Comparison of ENCODE assay signal across 23 cellular contexts in the genomic region with DNA sequence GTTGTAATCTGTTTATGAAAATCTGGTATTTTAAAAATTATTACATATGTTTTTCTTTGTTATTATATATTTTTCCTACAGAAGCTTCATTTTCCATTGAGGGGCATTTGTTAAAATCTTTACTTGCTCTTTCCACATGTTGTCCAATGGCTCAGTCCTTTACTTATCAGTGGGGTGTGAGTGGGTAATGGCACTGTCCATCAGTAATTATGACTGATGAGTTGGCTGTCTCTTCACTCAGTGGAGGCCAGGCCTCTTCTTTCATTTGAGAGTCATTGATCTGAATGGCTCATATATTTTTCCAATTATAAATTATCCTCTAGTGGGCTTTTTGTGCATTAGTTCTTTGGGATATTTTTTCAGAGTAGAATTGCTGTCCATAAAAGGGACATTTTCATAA. TPM values are rescaled to one million over a fixed set of nuclear protein-coding genes. Genes with fewer than 3 reads are reported as not detected.
A peak's percentile ranks its signal among the peaks of the same experiment; 100 is the strongest.
DNase-seq lines count a peak whose midpoint lies in the region; ATAC-seq, FAIRE-seq and TF ChIP-seq lines count a peak whose summit lies in the region.
"Had no signal": no experiment of that assay in that cellular context is flagged by ENCODE, and none has a peak within 500 bp of the region (broad histone marks: within the 10 kb centered on the region; RNA-seq: fewer than 3 reads in every experiment).

No MANE protein-coding gene starts in this region.

- H3K4me3 ChIP-seq in K562 (no peak overlapping the region), neural cell (ENCODE audit: low read length) (no peak overlapping the region)
- H3K4me3 ChIP-seq: A549; BLaER1 treated with 17β-estradiol and CSF1 and Interleukin-3, amounts not matched to agents 10 nM and 100 nM; GM12878 had no signal

- H4K20me1 ChIP-seq in K562 (replicated peaks; ENCODE audit: control insufficient read depth, insufficient read depth, low read length) (no peaks in the 10 kb centered on the region), neural cell (ENCODE audit: insufficient read depth) (no peaks in the 10 kb centered on the region)

- TF ChIP-seq RAD21 in K562 (CRISPR knock-in tag; conservative IDR thresholded peaks at IDR 0.05 in 1 of 2, IDR thresholded peaks at IDR 0.05 in 1 of 2) (no peak), neural cell (conservative IDR thresholded peaks at IDR 0.05) (no peak)

- CTCF ChIA-PET in K562 (lab: Yijun Ruan, JAX; ENCODE audit: low intra/inter-chr PET ratio), result no interaction called here

- H3K4me1 Mint-ChIP-seq in stimulated activated naive CD8-positive, alpha-beta T cell treated with anti-CD3 and anti-CD28 coated beads, Interleukin-15, Interleukin-2, amounts not matched to agents 100 ng/mL and 50 ng/mL, for 24 hours (ENCODE audit: low read depth), result peaks cover 24% of the 10 kb centered on the region
- peaks cover 36% of the 10 kb centered on the region for H3K4me1 Mint-ChIP-seq in stimulated activated naive CD8-positive, alpha-beta T cell treated with anti-CD3 and anti-CD28 coated beads, Interleukin-15, amount 100 ng/mL, for 72 hours
- peaks cover 39% of the 10 kb centered on the region for H3K4me1 Mint-ChIP-seq in glutamatergic neuron (ENCODE audit: low read depth, unreplicated experiment)

- no peak overlapping the region for H2AFZ ChIP-seq in K562 (ENCODE audit: low read depth, low read length)
- H2AFZ ChIP-seq in neural cell (ENCODE audit: low read depth, low read length), result no peak overlapping the region

- intact Hi-C loops in K562 (cut with micrococcal nuclease), result no loop called here

- H3K9me3 ChIP-seq in K562 (replicated peaks; ENCODE audit: control insufficient read depth, insufficient read depth, low read depth, low read length) (no peaks in the 10 kb centered on the region), neural cell (ENCODE audit: low read length) (no peaks in the 10 kb centered on the region)
- H3K9me3 ChIP-seq: A549; BLaER1 treated with 17β-estradiol and CSF1 and Interleukin-3, amounts not matched to agents 10 nM and 100 nM; Caco-2 had no signal

- no peak overlapping the region for H3K4me3 Mint-ChIP-seq in stimulated activated naive CD8-positive, alpha-beta T cell treated with anti-CD3 and anti-CD28 coated beads, Interleukin-15, Interleukin-2, amounts not matched to agents 100 ng/mL and 50 ng/mL, for 24 hours
- no peak overlapping the region for H3K4me3 Mint-ChIP-seq in stimulated activated naive CD8-positive, alpha-beta T cell treated with anti-CD3 and anti-CD28 coated beads, Interleukin-15, amount 100 ng/mL, for 72 hours
- H3K4me3 Mint-ChIP-seq in glutamatergic neuron (ENCODE audit: unreplicated experiment), result no peak overlapping the region
- H3K4me3 Mint-ChIP-seq: B cell; CD4-positive, alpha-beta T cell; CD8-positive, alpha-beta T cell had no signal

- H3K9me3 Mint-ChIP-seq in stimulated activated naive CD8-positive, alpha-beta T cell treated with anti-CD3 and anti-CD28 coated beads, Interleukin-15, Interleukin-2, amounts not matched to agents 100 ng/mL and 50 ng/mL, for 24 hours, result no peaks in the 10 kb centered on the region
- H3K9me3 Mint-ChIP-seq in stimulated activated naive CD8-positive, alpha-beta T cell treated with anti-CD3 and anti-CD28 coated beads, Interleukin-15, amount 100 ng/mL, for 72 hours, result no peaks in the 10 kb centered on the region
- H3K9me3 Mint-ChIP-seq in glutamatergic neuron (ENCODE audit: unreplicated experiment), result no peaks in the 10 kb centered on the region
- H3K9me3 Mint-ChIP-seq: CD4-positive, alpha-beta T cell; CD8-positive, alpha-beta T cell had no signal

- H3F3A ChIP-seq in neural cell (ENCODE audit: insufficient read depth, low read length, poor library complexity, severe bottlenecking), result peaks cover 3% of the 10 kb centered on the region

- H3K27me3 Mint-ChIP-seq in stimulated activated naive CD8-positive, alpha-beta T cell treated with anti-CD3 and anti-CD28 coated beads, Interleukin-15, Interleukin-2, amounts not matched to agents 100 ng/mL and 50 ng/mL, for 24 hours, result no peaks in the 10 kb centered on the region
- no peaks in the 10 kb centered on the region for H3K27me3 Mint-ChIP-seq in stimulated activated naive CD8-positive, alpha-beta T cell treated with anti-CD3 and anti-CD28 coated beads, Interleukin-15, amount 100 ng/mL, for 72 hours
- peaks cover 2% of the 10 kb centered on the region for H3K27me3 Mint-ChIP-seq in glutamatergic neuron (ENCODE audit: unreplicated experiment)
- H3K27me3 Mint-ChIP-seq: B cell; CD4-positive, alpha-beta T cell had no signal

- POLR2A ChIA-PET in K562 (lab: Yijun Ruan, JAX), result interaction anchor here (2.5 kb wide), 1 partner anchor 9 kb away, joined by 6 read pairs; no protein-coding TSS in a partner anchor

- H3K9me1 ChIP-seq in K562 (ENCODE audit: control insufficient read depth, insufficient read depth, low read length), result no peaks in the 10 kb centered on the region

- TF ChIP-seq EP300 in K562 (IDR thresholded peaks at IDR 0.05; ENCODE audit: low read length), result no peak
- no peak for TF ChIP-seq EP300 in neural cell (conservative IDR thresholded peaks at IDR 0.05; ENCODE audit: poor library complexity, severe bottlenecking)

- BruUV-seq in K562 (replicated peaks; lab: Mats Ljungman, UMichigan), result no TSS peak

- TF ChIP-seq CTCF in K562 (IDR thresholded peaks at IDR 0.05 in 2 of 3, conservative IDR thresholded peaks at IDR 0.05 in 1 of 3; ENCODE audit: insufficient read depth in 2 of 3, low read depth in 1 of 3, low read length in 3 of 3) (no peak), neural cell (IDR thresholded peaks at IDR 0.05; ENCODE audit: poor library complexity, severe bottlenecking) (no peak), glutamatergic neuron (IDR thresholded peaks at IDR 0.05; ENCODE audit: partially characterized antibody, unreplicated experiment) (no peak)

- H3K36me3 ChIP-seq in K562 (ENCODE audit: control insufficient read depth, insufficient read depth, low read length) (0 out of 3 replicates have a peak, but pooled peaks cover 4% of the 10 kb centered on the region), neural cell (ENCODE audit: insufficient read depth, low read length) (peaks cover 4% of the 10 kb centered on the region)

- DNase-seq in stimulated activated naive CD8-positive, alpha-beta T cell treated with anti-CD3 and anti-CD28 coated beads, Interleukin-15, amount 100 ng/mL, for 72 hours, result no peak
- DNase-seq in K562 (ENCODE audit: extremely low read depth in 1 of 4, low spot score in 3 of 4), result no peak
- no peak for DNase-seq in glutamatergic neuron
- DNase-seq: AML-193; Calu3; CD4-positive, alpha-beta T cell; CD8-positive, alpha-beta T cell; DND-41; EL; GDM1 had no signal

- H3K27ac ChIP-seq in K562 (ENCODE audit: extremely low read depth, low read depth, low read length) (no peak overlapping the region), neural cell (ENCODE audit: low read length) (peak overlapping the region; percentile 90)
- H3K27ac ChIP-seq: 22Rv1; A549; BLaER1 treated with 17β-estradiol and CSF1 and Interleukin-3, amounts not matched to agents 10 nM and 100 nM; C4-2B had no signal

- H3K9ac ChIP-seq in K562 (ENCODE audit: insufficient read depth in 1 of 2, low read depth in 2 of 2, low read length in 2 of 2) (no peak overlapping the region), neural cell (ENCODE audit: low read length) (no peak overlapping the region)
- H3K9ac ChIP-seq: BLaER1 treated with 17β-estradiol and CSF1 and Interleukin-3, amounts not matched to agents 10 nM and 100 nM had no signal

- H3K4me2 ChIP-seq in K562 (ENCODE audit: insufficient read depth, low read length), result no peak overlapping the region
- no peak overlapping the region for H3K4me2 ChIP-seq in neural cell (ENCODE audit: low read length)
- H3K4me2 ChIP-seq: A549 had no signal

- TF ChIP-seq POLR2A in K562 (conservative IDR thresholded peaks at IDR 0.05), result no peak

- H3K27me3 ChIP-seq in K562 (ENCODE audit: control insufficient read depth in 2 of 2, insufficient read depth in 2 of 2, low read length in 2 of 2) (no peaks in the 10 kb centered on the region), neural cell (ENCODE audit: insufficient read depth, low read depth, low read length) (no peaks in the 10 kb centered on the region)
- H3K27me3 ChIP-seq: BLaER1 treated with 17β-estradiol and CSF1 and Interleukin-3, amounts not matched to agents 10 nM and 100 nM had no signal

- H3K79me2 ChIP-seq in K562 (ENCODE audit: control insufficient read depth, insufficient read depth, low read length) (peaks cover 42% of the 10 kb centered on the region), neural cell (replicated peaks; ENCODE audit: insufficient read depth, low read length) (no peaks in the 10 kb centered on the region)

- no peak for FAIRE-seq in K562 (lab: Jason Lieb, UNC)
- FAIRE-seq: A549, D721Med, GM12878, GM18507 had no signal

- no peaks in the 10 kb centered on the region for H3K36me3 Mint-ChIP-seq in stimulated activated naive CD8-positive, alpha-beta T cell treated with anti-CD3 and anti-CD28 coated beads, Interleukin-15, Interleukin-2, amounts not matched to agents 100 ng/mL and 50 ng/mL, for 24 hours (ENCODE audit: low read depth)
- H3K36me3 Mint-ChIP-seq in glutamatergic neuron (ENCODE audit: unreplicated experiment), result no peaks in the 10 kb centered on the region

- in situ Hi-C loops in K562 (cut with MboI), result no loop called here

- peaks cover 13 to 14% of the 10 kb centered on the region in 2 experiments; a peak in 4 of 5 replicates for H3K4me1 ChIP-seq in K562 (replicated peaks in 1 of 2; ENCODE audit: control insufficient read depth in 2 of 2, insufficient read depth in 2 of 2, low read length in 2 of 2)
- H3K4me1 ChIP-seq: A549 had no signal

- no peaks in the 10 kb centered on the region for H3K9me2 ChIP-seq in neural cell (ENCODE audit: insufficient read depth, low read length)

- H3K27ac Mint-ChIP-seq in stimulated activated naive CD8-positive, alpha-beta T cell treated with anti-CD3 and anti-CD28 coated beads, Interleukin-15, Interleukin-2, amounts not matched to agents 100 ng/mL and 50 ng/mL, for 24 hours, result peak overlapping the region; percentile 59
- H3K27ac Mint-ChIP-seq in stimulated activated naive CD8-positive, alpha-beta T cell treated with anti-CD3 and anti-CD28 coated beads, Interleukin-15, amount 100 ng/mL, for 72 hours, result peak overlapping the region in 1 of 2 donors; percentile 53
- no peak overlapping the region for H3K27ac Mint-ChIP-seq in glutamatergic neuron (ENCODE audit: unreplicated experiment)
- H3K27ac Mint-ChIP-seq: B cell; CD4-positive, alpha-beta T cell; CD8-positive, alpha-beta T cell had no signal

- no peak for ATAC-seq in stimulated activated naive CD8-positive, alpha-beta T cell treated with anti-CD3 and anti-CD28 coated beads, Interleukin-15, amount 100 ng/mL, for 72 hours
- ATAC-seq in K562, result no peak
- ATAC-seq in GM18502 (IDR thresholded peaks at IDR 0.05; ENCODE audit: poor library complexity, unreplicated experiment), result no peak
- no peak for ATAC-seq in GM21367 (IDR thresholded peaks at IDR 0.05; ENCODE audit: unreplicated experiment)
- ATAC-seq: A549; CD8-positive, alpha-beta T cell; GM12878 had no signal

RNA-seq across cellular contexts. Expression of a gene that starts 45.7 kb away (rescaled TPM):
- 45.6 and 71.4 TPM in 2 replicates for total RNA-seq in K562 (2011; cell fraction: chromatin; rRNA removed; ENCODE audit: low replicate concordance)
- 42.9 and 58.8 TPM in 2 replicates for total RNA-seq in K562 (2011; cell fraction: nucleolus; rRNA removed)
- 45.3 and 48.5 TPM in 2 replicates for total RNA-seq in K562 (2011; cell fraction: nucleoplasm; rRNA removed)
- total RNA-seq in K562 (2014; rRNA removed), result 22.5 and 30.7 TPM in 2 replicates
- 24.3 and 27.5 TPM in 2 replicates for total RNA-seq in K562 (2014; rRNA removed; fragmentation: Illumina TruSeq; extraction: Trizol)
- total RNA-seq in K562 (2015; rRNA removed; fragmentation: Illumina TruSeq; extraction: Trizol), result 27.9 and 28.1 TPM in 2 replicates
- 25.8 and 26.6 TPM in 2 replicates for total RNA-seq in K562 (2021)
- polyA plus RNA-seq in K562 (2011; rRNA removed), result 26.1 and 27.0 TPM in 2 replicates
- polyA plus RNA-seq in K562 (2011; cell fraction: cytosol; rRNA removed), result 27.4 and 27.7 TPM in 2 replicates
- 15.7 and 17.5 TPM in 2 replicates for polyA plus RNA-seq in K562 (2011; cell fraction: nucleus; rRNA removed)
- 21.3 and 22.0 TPM in 2 replicates for polyA plus RNA-seq in K562 (2012)
- polyA plus RNA-seq in K562 (2014; fragmentation: Illumina TruSeq; extraction: Trizol), result 24.1 and 25.9 TPM in 2 replicates
- 10 to 100 TPM; 52.3 to 62.2 TPM for polyA plus RNA-seq in K562 (2014; fragmentation: Nextera tagmentation; extraction: Ambion mirVana)
- polyA plus RNA-seq in K562 (2014; rRNA removed), result 16.5 and 25.5 TPM in 2 replicates
- polyA minus RNA-seq in K562 (2011; rRNA and poly(A)+ RNA removed), result 62.9 TPM in 2 replicates
- polyA minus RNA-seq in K562 (2011; cell fraction: cytosol; rRNA and poly(A)+ RNA removed), result 21.6 and 22.2 TPM in 2 replicates
- 62.1 and 76.5 TPM in 2 replicates for polyA minus RNA-seq in K562 (2011; cell fraction: nucleus; rRNA and poly(A)+ RNA removed)
- polyA plus RNA-seq in neural cell, result 11.9 and 17.5 TPM in 2 replicates
- polyA minus RNA-seq in neural cell, result 22.2 and 25.9 TPM in 2 replicates
- total RNA-seq in glutamatergic neuron (ENCODE audit: unreplicated experiment), result 14.2 TPM

RNA-seq across cellular contexts. Expression of a gene that starts 46.3 kb away (rescaled TPM):
- 27.0 and 54.7 TPM in 2 replicates for total RNA-seq in K562 (2011; cell fraction: chromatin; rRNA removed; ENCODE audit: low replicate concordance)
- total RNA-seq in K562 (2011; cell fraction: nucleolus; rRNA removed), result 13.8 and 16.4 TPM in 2 replicates
- 46.3 and 95.0 TPM in 2 replicates for total RNA-seq in K562 (2011; cell fraction: nucleoplasm; rRNA removed)
- total RNA-seq in K562 (2014; rRNA removed) (24.2 and 28.8 TPM in 2 replicates), K562 (2014; rRNA removed; fragmentation: Illumina TruSeq; extraction: Trizol) (41.1 and 41.8 TPM in 2 replicates), K562 (2015; rRNA removed; fragmentation: Illumina TruSeq; extraction: Trizol) (29.0 and 33.9 TPM in 2 replicates), K562 (2021) (56.2 and 69.4 TPM in 2 replicates), glutamatergic neuron (ENCODE audit: unreplicated experiment) (29.5 TPM)
- polyA plus RNA-seq in K562 (2011; rRNA removed) (66.4 and 69.4 TPM in 2 replicates), K562 (2014; fragmentation: Illumina TruSeq; extraction: Trizol) (31.3 and 36.9 TPM in 2 replicates), K562 (2014; fragmentation: Nextera tagmentation; extraction: Ambion mirVana) (10 to 100 TPM; 50.2 to 61.0 TPM), K562 (2014; rRNA removed) (29.9 and 40.8 TPM in 2 replicates), neural cell (29.3 and 33.9 TPM in 2 replicates)
- polyA plus RNA-seq in K562 (2011; cell fraction: cytosol; rRNA removed), result 44.2 and 62.9 TPM in 2 replicates
- polyA plus RNA-seq in K562 (2011; cell fraction: nucleus; rRNA removed), result 19.4 and 28.2 TPM in 2 replicates
- polyA plus RNA-seq in K562 (2012), result 38.7 and 53.8 TPM in 2 replicates
- polyA minus RNA-seq in K562 (2011; rRNA and poly(A)+ RNA removed), result 41.4 and 43.3 TPM in 2 replicates
- polyA minus RNA-seq in K562 (2011; cell fraction: cytosol; rRNA and poly(A)+ RNA removed), result 13.4 and 17.3 TPM in 2 replicates
- polyA minus RNA-seq in K562 (2011; cell fraction: nucleus; rRNA and poly(A)+ RNA removed), result 10.0 and 11.6 TPM in 2 replicates
- polyA minus RNA-seq in neural cell, result 16.3 and 20.7 TPM in 2 replicates
